9 cellular contexts compared by ENCODE assay signal in the genomic region with DNA sequence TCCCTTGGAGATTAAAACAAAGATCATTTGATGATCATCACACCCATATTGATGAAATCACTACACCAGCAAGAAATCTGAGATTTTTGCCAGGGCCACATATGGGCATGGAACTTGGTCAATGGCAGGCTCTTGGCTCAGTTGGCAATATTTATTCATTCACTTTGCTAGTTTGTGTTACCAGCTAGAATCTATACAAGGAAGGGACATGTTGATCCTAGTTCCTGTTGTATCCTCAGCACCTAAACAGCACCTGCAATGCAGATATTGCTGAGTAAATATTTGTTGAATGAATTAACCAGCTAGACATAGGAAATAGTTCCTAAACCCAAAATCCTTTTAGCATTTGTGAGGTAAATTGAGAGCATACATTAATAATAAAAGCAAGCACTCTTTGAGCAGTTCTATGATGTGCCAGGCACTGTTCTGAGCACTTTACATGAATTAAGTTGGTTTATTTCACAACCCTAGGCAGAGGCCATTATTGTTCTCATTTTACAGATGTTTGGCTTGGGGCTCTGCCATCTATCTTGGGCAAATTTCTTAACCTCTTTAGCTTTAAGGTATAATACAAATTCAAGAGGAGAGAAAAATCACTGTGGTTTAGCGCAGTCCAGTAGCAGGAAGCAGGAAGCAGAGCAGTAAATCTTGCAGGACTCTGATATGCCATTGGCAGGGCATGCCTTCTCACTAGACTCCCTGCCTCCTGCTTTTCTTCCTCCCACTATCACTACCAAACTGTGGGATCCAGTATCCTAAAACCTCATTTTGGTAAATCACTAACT. TPM values are rescaled to one million over a fixed set of nuclear protein-coding genes. Genes with fewer than 3 reads are reported as not detected.
DNase-seq lines count a peak whose midpoint lies in the region; ATAC-seq and TF ChIP-seq lines count a peak whose summit lies in the region.
"Had no signal": no experiment of that assay in that cellular context is flagged by ENCODE, and none has a peak within 500 bp of the region (broad histone marks: within the 10 kb centered on the region; RNA-seq: fewer than 3 reads in every experiment).

No MANE protein-coding gene starts in this region.

- H3K36me3 ChIP-seq in esophagus (ENCODE audit: control insufficient read depth in 2 of 2, insufficient read depth in 2 of 2, low read length in 1 of 2) = peaks cover 14 to 20% of the 10 kb centered on the region in 2 donors

- no peak for ATAC-seq in HG03520 (IDR thresholded peaks at IDR 0.05; ENCODE audit: unreplicated experiment)

- H3K4me3 ChIP-seq in esophagus (ENCODE audit: low read depth in 1 of 2, low read length in 2 of 2) (peak overlapping the region; percentile 6 to 88), retinal pigment epithelial cell (ENCODE audit: low read length) (peak overlapping the region; percentile 86)

- H3K27me3 ChIP-seq in esophagus (ENCODE audit: control insufficient read depth in 1 of 2, insufficient read depth in 2 of 2, low read length in 2 of 2) = no peaks in the 10 kb centered on the region

- peak in 2 of 3 experiments; percentile 23 to 52 for DNase-seq in NCI-H1417 (lab: John Stamatoyannopoulos, UW)
- DNase-seq in NCI-H1417 treated with DMSO at 0.1 percent for 48 hours (lab: John Stamatoyannopoulos, UW) = no peak
- peak; percentile 81 for DNase-seq in NCI-H748 (lab: John Stamatoyannopoulos, UW; ENCODE audit: unreplicated experiment)
- no peak for DNase-seq in retinal pigment epithelial cell (ENCODE audit: low read depth)
- no peak for DNase-seq in activated effector memory CD4-positive, alpha-beta T cell treated with Interleukin-2 at 50 U/mL for 16 hours
- DNase-seq in dedifferentiated amniotic fluid mesenchymal stem cell (ENCODE audit: extremely low spot score) = no peak

- H3K4me1 ChIP-seq in esophagus (ENCODE audit: control insufficient read depth in 2 of 2, insufficient read depth in 2 of 2, low read length in 1 of 2) = no peaks in the 10 kb centered on the region

- no peaks in the 10 kb centered on the region for H3K9me3 ChIP-seq in esophagus (ENCODE audit: control insufficient read depth in 2 of 2, insufficient read depth in 1 of 2, low read depth in 1 of 2, low read length in 1 of 2)

- H3K27ac ChIP-seq in esophagus (ENCODE audit: low read depth in 2 of 2, low read length in 1 of 2) = no peak overlapping the region

- no peak for TF ChIP-seq CTCF in retinal pigment epithelial cell (conservative IDR thresholded peaks at IDR 0.05; ENCODE audit: low read depth, low read length)

- 34 to 53% methylated on average over 1 of the region's 1 CpG for WGBS in esophagus, 2 donors

RNA-seq across cellular contexts. Expression of gene TRIM68, which starts 1.6 kb away (rescaled TPM):
- 1 to 10 TPM; 3.0 to 3.7 TPM for polyA plus RNA-seq in esophagus

RNA-seq across cellular contexts. Expression of gene OR52I1, which starts 12.6 kb away (rescaled TPM):
- polyA plus RNA-seq in esophagus = not detected
- polyA plus RNA-seq: adipose tissue had no signal

RNA-seq across cellular contexts. Expression of gene OR52I2, which starts 24.9 kb away (rescaled TPM):
- not detected for polyA plus RNA-seq in esophagus
- polyA plus RNA-seq: adipose tissue had no signal

RNA-seq across cellular contexts. Expression of gene OR51D1, which starts 30.9 kb away (rescaled TPM):
- not detected for polyA plus RNA-seq in esophagus
- polyA plus RNA-seq: adipose tissue had no signal

RNA-seq across cellular contexts. Expression of gene OR51E1, which starts 37.4 kb away (rescaled TPM):
- under 1 TPM; 0.04 to 0.06 TPM for polyA plus RNA-seq in esophagus

Comparison
In these comparisons a context has a peak if more than half of its experiments do, and no peak if none do; other contexts are left out.
1. DNase-seq: peak in NCI-H1417 (2 of 3) and NCI-H748 (single experiment); none in NCI-H1417 treated with DMSO at 0.1 percent for 48 hours (single experiment), retinal pigment epithelial cell (single experiment), activated effector memory CD4-positive, alpha-beta T cell treated with Interleukin-2 at 50 U/mL for 16 hours (single experiment) and dedifferentiated amniotic fluid mesenchymal stem cell (single experiment).